Comparison of ENCODE assay signal across 8 cellular contexts in the genomic region with DNA sequence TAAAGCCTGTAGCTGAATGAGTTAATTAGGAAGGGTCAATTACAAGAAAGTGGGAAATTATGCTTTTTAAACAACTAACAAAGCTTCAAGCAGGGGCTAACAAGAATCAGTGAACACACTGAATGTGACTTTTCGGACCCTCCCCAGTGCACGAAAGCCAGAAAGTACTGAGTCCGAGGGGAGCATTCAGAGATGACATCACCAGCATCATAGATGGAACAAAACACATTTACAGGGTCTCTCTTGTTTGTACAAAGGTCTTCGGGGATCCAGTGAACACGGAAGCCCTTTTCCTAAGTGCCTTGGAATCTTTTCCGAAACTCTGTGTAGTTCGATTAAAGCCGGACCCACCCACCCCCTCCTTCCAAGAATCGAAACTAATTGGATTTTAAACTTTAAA. TPM values are rescaled to one million over a fixed set of nuclear protein-coding genes. Genes with fewer than 3 reads are reported as not detected.
DNase-seq lines count a peak whose midpoint lies in the region; ATAC-seq and TF ChIP-seq lines count a peak whose summit lies in the region.

No MANE protein-coding gene starts in this region.

- CTCF ChIA-PET in OCI-LY7 (lab: Charles Lee; ENCODE audit: unreplicated experiment) = no interaction called here

- H3K4me1 Mint-ChIP-seq in endothelial cell (ENCODE audit: unreplicated experiment) = peaks cover 24% of the 10 kb centered on the region

- POLR2A ChIA-PET in OCI-LY7 (lab: Charles Lee) = interaction anchor here (0.6 to 1.9 kb wide), 7 partner anchors 11 to 775 kb away, joined by 3 to 6 read pairs (median 4); no protein-coding TSS in a partner anchor

- H3K4me2 ChIP-seq in OCI-LY7 (ENCODE audit: low read length) (peak overlapping the region; percentile 84), neural cell (ENCODE audit: low read length) (peak overlapping the region; percentile 42)

- TF ChIP-seq EP300 in neural cell (conservative IDR thresholded peaks at IDR 0.05; ENCODE audit: poor library complexity, severe bottlenecking) = no peak

- H3K9me3 ChIP-seq in OCI-LY7 (ENCODE audit: low read length) (no peaks in the 10 kb centered on the region), neural cell (ENCODE audit: low read length) (no peaks in the 10 kb centered on the region)

- intact Hi-C loops in OCI-LY7 (cut with micrococcal nuclease; ENCODE audit: unreplicated experiment) = loop anchor here (2.0 to 5.0 kb wide), 2 partner anchors 92 to 546 kb away; partner anchors contain the start of gene SELENOK

- peak overlapping the region; percentile 98 for H3K27ac Mint-ChIP-seq in endothelial cell (ENCODE audit: unreplicated experiment)

- BruUV-seq in OCI-LY7 (replicated peaks; lab: Mats Ljungman, UMichigan) = no TSS peak

- H3K27ac ChIP-seq in OCI-LY7 (ENCODE audit: low read depth, low read length, poor library complexity, severe bottlenecking) (no peak overlapping the region), neural cell (ENCODE audit: low read length) (peak overlapping the region; percentile 93)

- H3K4me1 ChIP-seq in OCI-LY7 (ENCODE audit: insufficient read depth, low read length, poor library complexity, severe bottlenecking) = peaks cover 19% of the 10 kb centered on the region

- peaks cover 26% of the 10 kb centered on the region for H3K36me3 ChIP-seq in OCI-LY7 (ENCODE audit: insufficient read depth, low read length)
- no peaks in the 10 kb centered on the region for H3K36me3 ChIP-seq in neural cell (ENCODE audit: insufficient read depth, low read length)

- H3K9ac ChIP-seq in neural cell (ENCODE audit: low read length) = peak overlapping the region; percentile 99

- TF ChIP-seq RAD21 in neural cell (conservative IDR thresholded peaks at IDR 0.05) = no peak

- DNase-seq in DMS53 (lab: John Stamatoyannopoulos, UW) (peak; percentile 0), DMS53 treated with DMSO at 0.1 percent for 48 hours (lab: John Stamatoyannopoulos, UW; ENCODE audit: unreplicated experiment) (no peak), OCI-LY7 (ENCODE audit: low spot score) (peak; percentile 23), endothelial cell (ENCODE audit: low spot score) (peak; percentile 4)
- DNase-seq in stimulated activated CD4-positive, alpha-beta T cell treated with anti-CD3 and anti-CD28 coated beads, Interleukin-4, amount 100 ng/mL, for 4 hours = no peak

- H3K9me2 ChIP-seq in OCI-LY7 (ENCODE audit: insufficient read depth, low read length) = no peaks in the 10 kb centered on the region
- H3K9me2 ChIP-seq in neural cell (ENCODE audit: insufficient read depth, low read length) = no peaks in the 10 kb centered on the region

- H3K27me3 Mint-ChIP-seq in endothelial cell (ENCODE audit: unreplicated experiment) = peaks cover 4% of the 10 kb centered on the region

- peak overlapping the region; percentile 86; the same call in 1 of the 2 replicates for H2AFZ ChIP-seq in OCI-LY7 (ENCODE audit: low read length)
- H2AFZ ChIP-seq in neural cell (ENCODE audit: low read depth, low read length) = peak overlapping the region; percentile 100

- H3K79me2 ChIP-seq in OCI-LY7 (ENCODE audit: insufficient read depth, low read depth, low read length) (peaks cover 33% of the 10 kb centered on the region), neural cell (replicated peaks; ENCODE audit: insufficient read depth, low read length) (peaks cover 32% of the 10 kb centered on the region)

- H4K20me1 ChIP-seq in OCI-LY7 (ENCODE audit: insufficient read depth, low read length) (no peaks in the 10 kb centered on the region), neural cell (ENCODE audit: insufficient read depth) (no peaks in the 10 kb centered on the region)

- H3K4me3 ChIP-seq in OCI-LY7 (ENCODE audit: low read depth, low read length, poor library complexity, severe bottlenecking) = peak overlapping the region; percentile 97
- H3K4me3 ChIP-seq in neural cell (ENCODE audit: low read length) = peak overlapping the region; percentile 95

- H3K4me3 Mint-ChIP-seq in endothelial cell (ENCODE audit: unreplicated experiment) = peak overlapping the region; percentile 99

- no peaks in the 10 kb centered on the region for H3F3A ChIP-seq in neural cell (ENCODE audit: insufficient read depth, low read length, poor library complexity, severe bottlenecking)

- no peaks in the 10 kb centered on the region for H3K9me3 Mint-ChIP-seq in endothelial cell (ENCODE audit: unreplicated experiment)

- H3K36me3 Mint-ChIP-seq in endothelial cell (ENCODE audit: low read depth, unreplicated experiment) = peaks cover 5% of the 10 kb centered on the region

- TF ChIP-seq CTCF in OCI-LY7 (conservative IDR thresholded peaks at IDR 0.05; ENCODE audit: low read length) = no peak
- TF ChIP-seq CTCF in endothelial cell (IDR thresholded peaks at IDR 0.05; ENCODE audit: unreplicated experiment) = no peak
- TF ChIP-seq CTCF in neural cell (IDR thresholded peaks at IDR 0.05; ENCODE audit: poor library complexity, severe bottlenecking) = no peak

- ATAC-seq in GM19351 (IDR thresholded peaks at IDR 0.05; ENCODE audit: unreplicated experiment) (no peak), HG03457 (IDR thresholded peaks at IDR 0.05; ENCODE audit: unreplicated experiment) (no peak)

- no peaks in the 10 kb centered on the region for H3K27me3 ChIP-seq in neural cell (ENCODE audit: insufficient read depth, low read depth, low read length)

TF ChIP-seq in neural cell, 6 proteins besides CTCF, POLR2A, EP300 and RAD21:
- TF ChIP-seq MXI1 (conservative IDR thresholded peaks at IDR 0.05; ENCODE audit: poor library complexity, severe bottlenecking) (no peak), TAF1 (IDR thresholded peaks at IDR 0.05; ENCODE audit: low read depth) (no peak), SMC3 (conservative IDR thresholded peaks at IDR 0.05; ENCODE audit: poor library complexity) (no peak), POLR2AphosphoS5 (IDR thresholded peaks at IDR 0.05) (no peak), EZH2 (IDR thresholded peaks at IDR 0.05; ENCODE audit: borderline replicate concordance, insufficient read depth, low read length, poor library complexity, severe bottlenecking) (no peak), REST (IDR thresholded peaks at IDR 0.05; ENCODE audit: borderline replicate concordance) (no peak)

RNA-seq across cellular contexts. Expression of gene DCP1A, which starts 0.8 kb away (rescaled TPM):
- total RNA-seq in OCI-LY7 (2014; rRNA removed; shearing (Covaris generic)) = 21.8 and 23.8 TPM in 2 replicates
- total RNA-seq in OCI-LY7 (2022) (23.2 and 28.1 TPM in 2 replicates), endothelial cell (ENCODE audit: unreplicated experiment) (33.8 TPM)
- 12.5 and 14.3 TPM in 2 replicates for polyA plus RNA-seq in neural cell
- polyA minus RNA-seq in neural cell = 29.9 and 39.7 TPM in 2 replicates

Comparison
In these comparisons a context has a peak if more than half of its experiments do, and no peak if none do; other contexts are left out.
1. DNase-seq: peak in DMS53 (single experiment), OCI-LY7 (single experiment) and endothelial cell (single experiment); none in DMS53 treated with DMSO at 0.1 percent for 48 hours (single experiment) and stimulated activated CD4-positive, alpha-beta T cell treated with anti-CD3 and anti-CD28 coated beads, Interleukin-4, amount 100 ng/mL, for 4 hours (0 of 2).